ENCODE assay signal across 33 cellular contexts in the genomic region with DNA sequence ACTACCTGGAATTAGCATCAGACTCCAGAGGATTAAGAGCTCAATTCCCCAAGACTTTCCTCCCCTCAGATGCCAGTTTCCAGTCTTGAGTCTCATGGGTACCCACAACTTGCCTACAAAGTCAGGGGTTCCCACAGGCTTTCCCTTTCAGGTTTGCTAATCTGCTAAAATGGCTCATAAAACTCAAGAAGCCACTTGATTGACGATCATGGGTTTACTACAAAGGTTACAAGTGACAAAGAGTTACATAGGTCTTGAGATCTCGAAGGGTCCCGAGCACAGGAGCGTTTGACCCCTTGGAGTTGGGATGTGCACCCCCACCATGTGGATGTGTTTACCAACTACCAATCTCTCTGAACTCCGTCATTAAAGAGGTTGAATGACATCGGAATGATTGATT.
"Had no signal": no experiment of that assay in that cellular context is flagged by ENCODE, and none has a peak within 500 bp of the region (broad histone marks: within the 10 kb centered on the region; RNA-seq: fewer than 3 reads in every experiment).

No MANE protein-coding gene starts in this region.

- H3K27me3 ChIP-seq: adrenal gland, body of pancreas, brain microvascular endothelial cell, breast epithelium had no signal

- H3K4me1 ChIP-seq: adrenal gland, body of pancreas, breast epithelium had no signal

- H3K4me3 ChIP-seq: adrenal gland, body of pancreas, breast epithelium had no signal

- ATAC-seq: activated CD8-positive, alpha-beta T cell treated with anti-CD3 and anti-CD28 coated beads for 36 hours; activated naive CD4-positive, alpha-beta T cell treated with anti-CD3 and anti-CD28 coated beads, Interleukin-2, amount 50 U/mL, for 72 hours; activated T-cell treated with anti-CD3 and anti-CD28 coated beads, Interleukin-2, amount 50 U/mL, for 4 hours; activated T-cell treated with anti-CD3 and anti-CD28 coated beads, Interleukin-2, amount 50 U/mL, for 72 hours; activated T-helper 17 cell treated with anti-CD3 and anti-CD28 coated beads, Interleukin-2, amount 50 U/mL, for 72 hours; body of pancreas had no signal

- H3K36me3 ChIP-seq: adrenal gland, brain microvascular endothelial cell, breast epithelium had no signal

- DNase-seq: activated B cell treated with CpG ODN at 0.5 μM for 24 hours; activated CD4-positive, alpha-beta memory T cell treated with anti-CD3 and anti-CD28 coated beads for 36 hours; activated CD4-positive, alpha-beta T cell treated with anti-CD3 and anti-CD28 coated beads for 4 hours; activated CD4-positive, alpha-beta T cell treated with anti-CD3 and anti-CD28 coated beads, Interleukin-2, amount 50 U/mL, for 1 hour; activated CD4-positive, alpha-beta T cell treated with anti-CD3 and anti-CD28 coated beads, Interleukin-2, amount 50 U/mL, for 4 hours; activated CD4-positive, CD25-positive, alpha-beta regulatory T cell treated with anti-CD3 and anti-CD28 coated beads, Interleukin-2, amount 50 U/mL, for 72 hours; activated CD8-positive, alpha-beta memory T cell treated with anti-CD3 and anti-CD28 coated beads, Interleukin-2, amount 50 U/mL, for 4 hours; activated CD8-positive, alpha-beta T cell treated with anti-CD3 and anti-CD28 coated beads for 36 hours; activated effector memory CD4-positive, alpha-beta T cell treated with anti-CD3 and anti-CD28 coated beads, Interleukin-2, amount 50 U/mL, for 16 hours; activated gamma-delta T cell treated with Interleukin-2 at 50 U/mL for 16 hours; activated naive CD4-positive, alpha-beta T cell; activated naive CD4-positive, alpha-beta T cell treated with anti-CD3 and anti-CD28 coated beads for 36 hours; activated naive CD4-positive, alpha-beta T cell treated with anti-CD3 and anti-CD28 coated beads, Interleukin-2, amount 50 U/mL, for 16 hours; activated naive CD8-positive, alpha-beta T cell treated with anti-CD3 and anti-CD28 coated beads for 36 hours; activated T-cell treated with anti-CD3 and anti-CD28 coated beads for 4 hours; activated T-cell treated with anti-CD3 and anti-CD28 coated beads, Interleukin-2, amount 50 U/mL, for 1 hour; activated T-cell treated with anti-CD3 and anti-CD28 coated beads, Interleukin-2, amount 50 U/mL, for 4 hours; activated T-cell treated with anti-CD3 and anti-CD28 coated beads, Interleukin-2, amount 50 U/mL, for 72 hours; adrenal gland; amniotic stem cell; aorta; body of pancreas; brain microvascular endothelial cell; central memory CD4-positive, alpha-beta T cell; T-helper 1 cell; T-helper 2 cell; T-helper 9 cell had no signal

- FAIRE-seq: astrocyte, TTC549 had no signal

- H3K27ac ChIP-seq: adrenal gland, body of pancreas, brain microvascular endothelial cell, breast epithelium, VCaP had no signal
